8 cellular contexts compared by ENCODE assay signal in the genomic region with DNA sequence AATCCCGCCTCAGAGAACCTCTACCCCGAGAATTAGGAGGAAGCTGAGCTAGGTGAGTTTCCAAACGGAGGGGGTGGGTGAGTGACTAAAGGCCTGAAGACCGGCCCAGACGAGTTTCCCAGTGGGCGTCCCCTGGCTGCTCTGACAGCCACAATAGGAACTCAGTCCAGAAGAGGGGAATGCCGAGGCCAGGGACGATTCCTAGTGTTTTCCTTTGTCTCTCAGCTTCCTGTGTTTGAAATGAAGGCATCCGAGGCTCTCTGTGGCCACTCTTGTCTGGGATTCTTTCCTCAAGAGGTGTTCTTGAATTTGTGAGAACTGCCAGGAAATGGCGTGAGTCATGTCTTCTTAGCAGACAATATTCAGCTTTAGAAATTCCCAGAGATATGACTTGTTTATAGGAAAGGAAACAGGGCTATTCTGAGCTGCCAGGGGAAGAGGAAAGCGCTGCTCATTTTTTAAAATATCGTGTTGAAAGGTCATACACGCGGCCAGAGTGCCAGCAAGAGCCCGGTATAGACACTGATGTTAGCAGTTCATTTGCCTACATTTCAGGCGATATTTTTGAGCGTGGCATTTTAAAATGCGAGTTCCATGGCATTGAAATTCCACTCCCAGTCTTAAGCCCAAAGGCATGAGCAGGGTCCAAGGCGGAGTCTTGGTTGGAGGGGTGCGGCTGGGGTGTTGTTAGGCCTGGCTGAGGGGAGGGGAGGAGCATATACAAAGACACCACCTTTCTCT.
A peak's percentile ranks its signal among the peaks of the same experiment; 100 is the strongest.
DNase-seq lines count a peak whose midpoint lies in the region; ATAC-seq, FAIRE-seq and TF ChIP-seq lines count a peak whose summit lies in the region.

No MANE protein-coding gene starts in this region.

- H3K4me1 Mint-ChIP-seq in IgD-negative memory B cell: peaks cover 25 to 54% (median 34%) of the 10 kb centered on the region in 3 donors

- intact Hi-C loops in heart right ventricle (cut with DNase I): loop anchor here in 9 of 10 donors (2.0 to 10.0 kb wide), 9 partner anchors 76 to 512 kb away; a partner anchor contains a TSS

- H3K9me3 Mint-ChIP-seq in IgD-negative memory B cell: no peaks in the 10 kb centered on the region
- H3K9me3 Mint-ChIP-seq in activated naive CD4-positive, alpha-beta T cell treated with anti-CD3 and anti-CD28 coated beads, Interleukin-2, amount 50 U/mL, for 72 hours: peaks cover 0 to 4% of the 10 kb centered on the region in 2 donors

- H3K4me3 ChIP-seq in A549 (peak overlapping the region; percentile 19), heart right ventricle (peak overlapping the region in 9 of 10 donors; percentile 2 to 41 (median 31)), rectal smooth muscle tissue (ENCODE audit: low read length) (peak overlapping the region; percentile 25)

- TF ChIP-seq POLR2A in A549 (IDR thresholded peaks at IDR 0.05; ENCODE audit: low read length): no peak

- H3K27me3 ChIP-seq in heart right ventricle: no peaks in the 10 kb centered on the region
- no peaks in the 10 kb centered on the region for H3K27me3 ChIP-seq in rectal smooth muscle tissue (ENCODE audit: control insufficient read depth, insufficient read depth, low read length)

- peak; percentile 72 to 88 for DNase-seq in A549 (ENCODE audit: low read depth in 1 of 2, low spot score in 1 of 2)
- peak in 1 of 2 donors; percentile 63 for DNase-seq in activated naive CD4-positive, alpha-beta T cell treated with anti-CD3 and anti-CD28 coated beads, Interleukin-2, amount 50 U/mL, for 72 hours (ENCODE audit: low spot score in 2 of 2)
- peak; percentile 60 to 80 for DNase-seq in heart right ventricle
- no peak for DNase-seq in NCI-H510A (lab: John Stamatoyannopoulos, UW)
- no peak for DNase-seq in NCI-H2081 (lab: John Stamatoyannopoulos, UW)

- H3K4me1 ChIP-seq in A549 (peaks cover 74% of the 10 kb centered on the region), heart right ventricle (peaks cover 0 to 82% (median 50%) of the 10 kb centered on the region in 9 donors), rectal smooth muscle tissue (ENCODE audit: control insufficient read depth, insufficient read depth, low read length) (peaks cover 10% of the 10 kb centered on the region)

- H3K9ac ChIP-seq in rectal smooth muscle tissue (ENCODE audit: low read length): no peak overlapping the region

- H3K4me3 Mint-ChIP-seq in IgD-negative memory B cell: peak overlapping the region; percentile 21 to 90 (median 69)

- WGBS in A549 (ENCODE audit: missing lambda C conversion rate): 1% methylated on average over 20 of the region's 20 CpGs
- 11 to 14% methylated on average over 20 of the region's 20 CpGs for WGBS in heart right ventricle, 2 donors

- peaks cover 2% of the 10 kb centered on the region for H3K27me3 Mint-ChIP-seq in IgD-negative memory B cell

- H3K9me3 ChIP-seq in A549 (no peaks in the 10 kb centered on the region), heart right ventricle (no peaks in the 10 kb centered on the region)

- peak; percentile 7 to 20; a peak in 1 of 5 replicates for TF ChIP-seq RAD21 in A549 (conservative IDR thresholded peaks at IDR 0.05 in 1 of 2, IDR thresholded peaks at IDR 0.05 in 1 of 2)

- CTCF ChIA-PET in A549 (lab: Yijun Ruan, JAX): interaction anchor here (0.8 to 3.4 kb wide), 7 partner anchors 10 to 171 kb away, joined by 3 to 19 read pairs (median 3); no protein-coding TSS in a partner anchor

- ATAC-seq in A549 (peak; percentile 84 to 89), GM19351 (IDR thresholded peaks at IDR 0.05; ENCODE audit: unreplicated experiment) (peak; percentile 23), heart right ventricle (peak; percentile 54 to 88 (median 85))
- peak in 1 of 2 donors; percentile 47 for ATAC-seq in activated naive CD4-positive, alpha-beta T cell treated with anti-CD3 and anti-CD28 coated beads, Interleukin-2, amount 50 U/mL, for 72 hours

- TF ChIP-seq EP300 in A549 (IDR thresholded peaks at IDR 0.05): peak in 1 of 2 experiments; percentile 41; a peak in 1 of 5 replicates

- FAIRE-seq in A549 (lab: Jason Lieb, UNC): no peak

- peak overlapping the region; percentile 87 to 88 for H3K27ac ChIP-seq in A549
- H3K27ac ChIP-seq in heart right ventricle: peak overlapping the region; percentile 60 to 96 (median 92)
- peak overlapping the region; percentile 79 for H3K27ac ChIP-seq in rectal smooth muscle tissue (ENCODE audit: low read depth, low read length)

- no peaks in the 10 kb centered on the region for H3K36me3 ChIP-seq in heart right ventricle
- H3K36me3 ChIP-seq in rectal smooth muscle tissue (ENCODE audit: control insufficient read depth, insufficient read depth, low read length): no peaks in the 10 kb centered on the region

- H3K36me3 Mint-ChIP-seq in IgD-negative memory B cell: no peaks in the 10 kb centered on the region
- H3K36me3 Mint-ChIP-seq in activated naive CD4-positive, alpha-beta T cell treated with anti-CD3 and anti-CD28 coated beads, Interleukin-2, amount 50 U/mL, for 72 hours: peaks cover 0 to 10% of the 10 kb centered on the region in 2 donors

- POLR2A ChIA-PET in A549 (lab: Yijun Ruan, JAX): interaction anchor here (0.7 to 3.2 kb wide), 5 partner anchors 60 to 569 kb away, joined by 3 to 66 read pairs (median 5); a partner anchor contains a TSS

- TF ChIP-seq CTCF in A549 (IDR thresholded peaks at IDR 0.05) (no peak), heart right ventricle (IDR thresholded peaks at IDR 0.05) (peak in 2 of 9 donors; percentile 8 to 14)

- peak overlapping the region; percentile 82 for H3K4me2 ChIP-seq in A549

- H3K27ac Mint-ChIP-seq in IgD-negative memory B cell: peak overlapping the region in 2 of 3 donors; percentile 60 to 80
- peak overlapping the region; percentile 82 to 88 for H3K27ac Mint-ChIP-seq in activated naive CD4-positive, alpha-beta T cell treated with anti-CD3 and anti-CD28 coated beads, Interleukin-2, amount 50 U/mL, for 72 hours

TF ChIP-seq in A549, 52 proteins besides CTCF, POLR2A, EP300 and RAD21 (continues in another document):
- TF ChIP-seq HOXA7 (CRISPR knock-in tag; IDR thresholded peaks at IDR 0.05) (peak; percentile 35; the same call in 1 of the 2 replicates), SREBF2 (IDR thresholded peaks at IDR 0.05) (no peak), BHLHE40 (IDR thresholded peaks at IDR 0.05; ENCODE audit: low read depth, low read length) (no peak), RARB (CRISPR knock-in tag; IDR thresholded peaks at IDR 0.05) (no peak), TP53 (CRISPR knock-in tag; IDR thresholded peaks at IDR 0.05) (no peak), SMC3 (IDR thresholded peaks at IDR 0.05) (no peak; the same call in 2 of the 3 replicates), MAZ (IDR thresholded peaks at IDR 0.05; ENCODE audit: borderline replicate concordance, low read depth, low read length) (no peak), RFX5 (IDR thresholded peaks at IDR 0.05) (no peak), FOXS1 (CRISPR knock-in tag; IDR thresholded peaks at IDR 0.05) (no peak), CHD2 (IDR thresholded peaks at IDR 0.05; ENCODE audit: low read length, partially characterized antibody) (no peak), JUN (IDR thresholded peaks at IDR 0.05) (peak; percentile 79 to 81; a peak in 4 of 5 replicates), CBX8 (IDR thresholded peaks at IDR 0.05) (no peak), GATA3 (IDR thresholded peaks at IDR 0.05; ENCODE audit: borderline replicate concordance) (0 out of 2 replicates have a peak, but pooled peaks have one; percentile 14), PHF8 (IDR thresholded peaks at IDR 0.05; ENCODE audit: borderline replicate concordance, low read depth) (no peak), ZC3H11A (IDR thresholded peaks at IDR 0.05) (no peak), HOXB5 (CRISPR knock-in tag; IDR thresholded peaks at IDR 0.05) (peak; percentile 73), HOXB13 (CRISPR knock-in tag; IDR thresholded peaks at IDR 0.05; ENCODE audit: low read depth) (0 out of 2 replicates have a peak, but pooled peaks have one; percentile 47), JUNB (IDR thresholded peaks at IDR 0.05) (peak; percentile 66), TFCP2L1 (CRISPR knock-in tag; IDR thresholded peaks at IDR 0.05) (no peak), MYC (IDR thresholded peaks at IDR 0.05; ENCODE audit: borderline replicate concordance, low read length) (no peak), RCOR1 (IDR thresholded peaks at IDR 0.05; ENCODE audit: low read depth, low read length) (no peak), CEBPB (IDR thresholded peaks at IDR 0.05) (peak in 1 of 2 experiments; percentile 25; a peak in 1 of 4 replicates), HEYL (CRISPR knock-in tag; IDR thresholded peaks at IDR 0.05) (no peak)
- TF ChIP-seq, protein P1, sequence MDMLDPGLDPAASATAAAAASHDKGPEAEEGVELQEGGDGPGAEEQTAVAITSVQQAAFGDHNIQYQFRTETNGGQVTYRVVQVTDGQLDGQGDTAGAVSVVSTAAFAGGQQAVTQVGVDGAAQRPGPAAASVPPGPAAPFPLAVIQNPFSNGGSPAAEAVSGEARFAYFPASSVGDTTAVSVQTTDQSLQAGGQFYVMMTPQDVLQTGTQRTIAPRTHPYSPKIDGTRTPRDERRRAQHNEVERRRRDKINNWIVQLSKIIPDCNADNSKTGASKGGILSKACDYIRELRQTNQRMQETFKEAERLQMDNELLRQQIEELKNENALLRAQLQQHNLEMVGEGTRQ (IDR thresholded peaks at IDR 0.05): no peak
- TF ChIP-seq, protein P2, sequence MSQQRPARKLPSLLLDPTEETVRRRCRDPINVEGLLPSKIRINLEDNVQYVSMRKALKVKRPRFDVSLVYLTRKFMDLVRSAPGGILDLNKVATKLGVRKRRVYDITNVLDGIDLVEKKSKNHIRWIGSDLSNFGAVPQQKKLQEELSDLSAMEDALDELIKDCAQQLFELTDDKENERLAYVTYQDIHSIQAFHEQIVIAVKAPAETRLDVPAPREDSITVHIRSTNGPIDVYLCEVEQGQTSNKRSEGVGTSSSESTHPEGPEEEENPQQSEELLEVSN (IDR thresholded peaks at IDR 0.05; ENCODE audit: borderline replicate concordance, low read depth): 0 out of 2 replicates have a peak, but pooled peaks have one; percentile 30
- TF ChIP-seq, protein P3, sequence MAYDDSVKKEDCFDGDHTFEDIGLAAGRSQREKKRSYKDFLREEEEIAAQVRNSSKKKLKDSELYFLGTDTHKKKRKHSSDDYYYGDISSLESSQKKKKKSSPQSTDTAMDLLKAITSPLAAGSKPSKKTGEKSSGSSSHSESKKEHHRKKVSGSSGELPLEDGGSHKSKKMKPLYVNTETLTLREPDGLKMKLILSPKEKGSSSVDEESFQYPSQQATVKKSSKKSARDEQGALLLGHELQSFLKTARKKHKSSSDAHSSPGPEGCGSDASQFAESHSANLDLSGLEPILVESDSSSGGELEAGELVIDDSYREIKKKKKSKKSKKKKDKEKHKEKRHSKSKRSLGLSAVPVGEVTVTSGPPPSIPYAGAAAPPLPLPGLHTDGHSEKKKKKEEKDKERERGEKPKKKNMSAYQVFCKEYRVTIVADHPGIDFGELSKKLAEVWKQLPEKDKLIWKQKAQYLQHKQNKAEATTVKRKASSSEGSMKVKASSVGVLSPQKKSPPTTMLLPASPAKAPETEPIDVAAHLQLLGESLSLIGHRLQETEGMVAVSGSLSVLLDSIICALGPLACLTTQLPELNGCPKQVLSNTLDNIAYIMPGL (CRISPR knock-in tag; IDR thresholded peaks at IDR 0.05; ENCODE audit: borderline replicate concordance): no peak

Comparison
In these comparisons a context has a peak if more than half of its experiments do, and no peak if none do; other contexts are left out.
1. DNase-seq: peak in A549 (2 of 2) and heart right ventricle (2 of 2); none in NCI-H510A (single experiment) and NCI-H2081 (0 of 2).
2. Peak in every context shown above with its lines, with median percentiles within 50 percentile points of each other: H3K27ac ChIP-seq and H3K4me3 ChIP-seq.